21 cellular contexts compared by ENCODE assay signal in genomic region chr2:128310761-128311160, GRCh38. TPM values are rescaled to one million over a fixed set of nuclear protein-coding genes. Genes with fewer than 3 reads are reported as not detected.
A peak's percentile ranks its signal among the peaks of the same experiment; 100 is the strongest.
DNase-seq lines count a peak whose midpoint lies in the region; ATAC-seq and TF ChIP-seq lines count a peak whose summit lies in the region.
"Had no signal": no experiment of that assay in that cellular context is flagged by ENCODE, and none has a peak within 500 bp of the region (broad histone marks: within the 10 kb centered on the region; RNA-seq: fewer than 3 reads in every experiment).

No MANE protein-coding gene starts in this region.

- no peaks in the 10 kb centered on the region for H3K27me3 ChIP-seq in left ventricle myocardium inferior (ENCODE audit: low read depth)
- H3K27me3 ChIP-seq in thyroid gland: no peaks in the 10 kb centered on the region
- H3K27me3 ChIP-seq: esophagus squamous epithelium had no signal

- H3K36me3 Mint-ChIP-seq in chondrocyte (ENCODE audit: low read depth) (peaks cover 2% of the 10 kb centered on the region), neural crest cell (ENCODE audit: low read depth) (peaks cover 5% of the 10 kb centered on the region), type B pancreatic cell (peaks cover 9% of the 10 kb centered on the region), HFFc6 (ENCODE audit: low read depth) (peaks cover 4% of the 10 kb centered on the region)
- H3K36me3 Mint-ChIP-seq: IgD-negative memory B cell, T-cell had no signal

- H3K27me3 Mint-ChIP-seq in chondrocyte (ENCODE audit: low read depth): no peaks in the 10 kb centered on the region
- no peaks in the 10 kb centered on the region for H3K27me3 Mint-ChIP-seq in neural crest cell (ENCODE audit: low read depth)
- no peaks in the 10 kb centered on the region for H3K27me3 Mint-ChIP-seq in type B pancreatic cell
- peaks cover 2% of the 10 kb centered on the region; the same call in 1 of the 2 replicates for H3K27me3 Mint-ChIP-seq in HFFc6 (ENCODE audit: insufficient read depth)
- H3K27me3 Mint-ChIP-seq: activated T-helper 17 cell treated with anti-CD3 and anti-CD28 coated beads, Interleukin-2, amount 50 U/mL, for 72 hours; CD4-positive, alpha-beta T cell; IgD-negative memory B cell; naive thymus-derived CD4-positive, alpha-beta T cell; T-cell had no signal

- no peak overlapping the region for H3K27ac ChIP-seq in left ventricle myocardium inferior (replicated peaks)
- H3K27ac ChIP-seq in thyroid gland: no peak overlapping the region
- H3K27ac ChIP-seq: VCaP had no signal

- peaks cover 88% of the 10 kb centered on the region for H3K4me1 ChIP-seq in left ventricle myocardium inferior
- peaks cover 23 to 83% of the 10 kb centered on the region in 2 donors for H3K4me1 ChIP-seq in thyroid gland

- 60 to 78% methylated on average over 4 of the region's 4 CpGs for WGBS in thyroid gland, 2 donors

- H3K27ac Mint-ChIP-seq in chondrocyte (ENCODE audit: unreplicated experiment) (no peak overlapping the region), neural crest cell (ENCODE audit: unreplicated experiment) (peak overlapping the region; percentile 5), type B pancreatic cell (peak overlapping the region; percentile 82), HFFc6 (no peak overlapping the region)
- H3K27ac Mint-ChIP-seq: activated CD8-positive, alpha-beta T cell treated with anti-CD3 and anti-CD28 coated beads, Interleukin-2, amount 10 ng/mL, durations not matched to agents 7 days and 5 days; activated T-helper 17 cell treated with anti-CD3 and anti-CD28 coated beads, Interleukin-2, amount 50 U/mL, for 72 hours; CD4-positive, alpha-beta T cell; T-cell had no signal

- peak; percentile 3 for DNase-seq in left ventricle myocardium inferior
- no peak for DNase-seq in Right ventricle myocardium superior
- peak; percentile 54 for DNase-seq in chondrocyte (ENCODE audit: low spot score)
- no peak for DNase-seq in neural crest cell (ENCODE audit: low read depth, low spot score)
- no peak for DNase-seq in type B pancreatic cell (ENCODE audit: extremely low spot score, unreplicated experiment)
- DNase-seq in thyroid gland: no peak
- no peak for DNase-seq in HFFc6
- DNase-seq: activated CD8-positive, alpha-beta T cell treated with anti-CD3 and anti-CD28 coated beads, Interleukin-2, amount 10 ng/mL, durations not matched to agents 7 days and 5 days; caudate nucleus; esophagus squamous epithelium; MM.1S; NCI-H510A; stimulated activated naive CD4-positive, alpha-beta T cell treated with Interleukin-2 at 50 U/mL for 16 hours had no signal

- H3K9me3 Mint-ChIP-seq in chondrocyte (ENCODE audit: low read depth) (no peaks in the 10 kb centered on the region), neural crest cell (no peaks in the 10 kb centered on the region), type B pancreatic cell (no peaks in the 10 kb centered on the region), HFFc6 (no peaks in the 10 kb centered on the region)
- H3K9me3 Mint-ChIP-seq: activated T-helper 17 cell treated with anti-CD3 and anti-CD28 coated beads, Interleukin-2, amount 50 U/mL, for 72 hours; CD4-positive, alpha-beta T cell; IgD-negative memory B cell; naive thymus-derived CD4-positive, alpha-beta T cell; T-cell had no signal

- ATAC-seq in Right ventricle myocardium superior (ENCODE audit: poor library complexity) (no peak), GM21786 (IDR thresholded peaks at IDR 0.05; ENCODE audit: unreplicated experiment) (no peak)
- ATAC-seq: activated CD8-positive, alpha-beta T cell treated with anti-CD3 and anti-CD28 coated beads, Interleukin-2, amount 10 ng/mL, durations not matched to agents 7 days and 5 days; activated T-helper 17 cell treated with anti-CD3 and anti-CD28 coated beads, Interleukin-2, amount 50 U/mL, for 72 hours; naive thymus-derived CD4-positive, alpha-beta T cell; T-cell had no signal

- H3K4me1 Mint-ChIP-seq in chondrocyte (ENCODE audit: low read depth) (peaks cover 54% of the 10 kb centered on the region), neural crest cell (peaks cover 38% of the 10 kb centered on the region), type B pancreatic cell (ENCODE audit: unreplicated experiment) (peaks cover 65% of the 10 kb centered on the region), HFFc6 (ENCODE audit: low read depth) (peaks cover 43% of the 10 kb centered on the region)

- H3K36me3 ChIP-seq in left ventricle myocardium inferior (no peaks in the 10 kb centered on the region), thyroid gland (no peaks in the 10 kb centered on the region)

- no peak for TF ChIP-seq CTCF in left ventricle myocardium inferior (IDR thresholded peaks at IDR 0.05; ENCODE audit: borderline replicate concordance)
- TF ChIP-seq CTCF in chondrocyte (IDR thresholded peaks at IDR 0.05): no peak
- no peak for TF ChIP-seq CTCF in neural crest cell (conservative IDR thresholded peaks at IDR 0.05)
- no peak for TF ChIP-seq CTCF in type B pancreatic cell (conservative IDR thresholded peaks at IDR 0.05)
- no peak for TF ChIP-seq CTCF in thyroid gland (IDR thresholded peaks at IDR 0.05)
- no peak for TF ChIP-seq CTCF in HFFc6 (IDR thresholded peaks at IDR 0.05)

- no peak for TF ChIP-seq POLR2A in thyroid gland (IDR thresholded peaks at IDR 0.05)

- intact Hi-C loops in left ventricle myocardium inferior (cut with micrococcal nuclease): no loop called here
- intact Hi-C loops in Right ventricle myocardium superior (cut with DNase I): loop anchor here (10.0 kb wide), 1 partner anchor 76 kb away; no protein-coding TSS in a partner anchor
- intact Hi-C loops in thyroid gland (cut with DNase I): loop anchor here (10.0 kb wide), 1 partner anchor 424 kb away; no protein-coding TSS in a partner anchor

- H3K4me3 ChIP-seq in left ventricle myocardium inferior (no peak overlapping the region), thyroid gland (replicated peaks in 1 of 3) (no peak overlapping the region)
- H3K4me3 ChIP-seq: esophagus squamous epithelium, lung had no signal

- H3K4me3 Mint-ChIP-seq in chondrocyte (ENCODE audit: unreplicated experiment) (no peak overlapping the region), neural crest cell (peak overlapping the region; percentile 32), type B pancreatic cell (no peak overlapping the region), HFFc6 (no peak overlapping the region)
- H3K4me3 Mint-ChIP-seq: activated CD8-positive, alpha-beta T cell treated with anti-CD3 and anti-CD28 coated beads, Interleukin-2, amount 10 ng/mL, durations not matched to agents 7 days and 5 days; activated T-helper 17 cell treated with anti-CD3 and anti-CD28 coated beads, Interleukin-2, amount 50 U/mL, for 72 hours; CD4-positive, alpha-beta T cell; naive thymus-derived CD4-positive, alpha-beta T cell; T-cell had no signal

- H3K9me3 ChIP-seq in left ventricle myocardium inferior (replicated peaks): no peaks in the 10 kb centered on the region
- no peaks in the 10 kb centered on the region for H3K9me3 ChIP-seq in thyroid gland
- H3K9me3 ChIP-seq: esophagus squamous epithelium had no signal

RNA-seq across cellular contexts. Expression of gene HS6ST1, which starts 7.9 kb away (rescaled TPM):
- 26.7 TPM for total RNA-seq in left ventricle myocardium inferior
- total RNA-seq in Right ventricle myocardium superior: 35.1 TPM
- total RNA-seq in chondrocyte: 30.0 to 39.2 TPM (median 33.1 TPM) in 3 replicates
- total RNA-seq in neural crest cell: 39.8 and 40.3 TPM in 2 replicates
- total RNA-seq in type B pancreatic cell (ENCODE audit: low replicate concordance): 64.9 and 75.2 TPM in 2 replicates
- 10 to 100 TPM; 27.1 to 35.6 (median 32.5) TPM for total RNA-seq in thyroid gland
- total RNA-seq in HFFc6 (2021; fragmentation: NEBNext Ultra II Directional; extraction: Animal tissue kit (Norgen Biotek cat#: 25700)): 10 to 100 TPM; 18.5 to 27.2 (median 24.3) TPM

Comparison
In these comparisons a context has a peak if more than half of its experiments do, and no peak if none do; other contexts are left out.
1. DNase-seq: peak in left ventricle myocardium inferior (single experiment) and chondrocyte (single experiment); none in Right ventricle myocardium superior (single experiment), neural crest cell (single experiment), type B pancreatic cell (single experiment), thyroid gland (0 of 2) and HFFc6 (single experiment).
2. H3K27ac Mint-ChIP-seq: peak in neural crest cell (single experiment) and type B pancreatic cell (single experiment); none in chondrocyte (single experiment) and HFFc6 (single experiment).